9 cellular contexts compared by ENCODE assay signal in the genomic region with DNA sequence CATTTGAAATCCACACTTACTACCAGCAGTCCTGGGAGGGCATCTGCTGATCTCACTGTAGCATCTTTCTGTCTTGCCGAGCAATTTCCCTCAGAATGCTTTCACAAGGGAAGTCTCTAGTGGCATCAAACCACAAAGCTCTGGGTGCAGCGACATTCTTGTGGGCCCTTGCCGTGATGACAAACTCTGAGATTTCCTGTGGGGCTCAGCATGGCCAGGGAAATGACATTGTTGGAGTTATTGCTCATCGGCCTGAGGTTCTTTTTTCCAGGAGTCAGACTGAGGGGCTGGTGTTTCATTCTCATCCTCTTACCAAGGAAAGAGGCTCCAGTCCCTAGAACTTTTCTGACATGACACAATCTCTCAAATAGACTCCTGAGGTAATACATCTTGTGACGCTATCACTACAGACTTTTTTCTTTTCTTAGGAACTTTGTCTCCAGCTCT. TPM values are rescaled to one million over a fixed set of nuclear protein-coding genes. Genes with fewer than 3 reads are reported as not detected.
DNase-seq lines count a peak whose midpoint lies in the region; ATAC-seq and TF ChIP-seq lines count a peak whose summit lies in the region.
"Had no signal": no experiment of that assay in that cellular context is flagged by ENCODE, and none has a peak within 500 bp of the region (broad histone marks: within the 10 kb centered on the region; RNA-seq: fewer than 3 reads in every experiment).

No MANE protein-coding gene starts in this region.

- H3F3A ChIP-seq in PC-9 (ENCODE audit: insufficient read depth, low read depth) = peaks cover 68% of the 10 kb centered on the region

- H3K27ac Mint-ChIP-seq in stimulated activated naive B cell treated with anti-CD40 and anti-IgM and Interleukin-4, amounts not matched to agents 10 μg/mL and 1 μg/mL and 100 μg/mL, for 72 hours = no peak overlapping the region

- peak; percentile 82 for ATAC-seq in HCT116
- peak; percentile 93 to 96 for ATAC-seq in stimulated activated naive B cell treated with anti-CD40 and anti-IgM and Interleukin-4, amounts not matched to agents 10 μg/mL and 1 μg/mL and 100 μg/mL, for 72 hours (replicated peaks)

- H3K9me3 Mint-ChIP-seq in stimulated activated naive B cell treated with anti-CD40 and anti-IgM and Interleukin-4, amounts not matched to agents 10 μg/mL and 1 μg/mL and 100 μg/mL, for 72 hours = no peaks in the 10 kb centered on the region

- H3K9me3 ChIP-seq in HCT116 (ENCODE audit: control insufficient read depth in 1 of 2, insufficient read depth in 1 of 2, low read depth in 1 of 2, low read length in 2 of 2) (no peaks in the 10 kb centered on the region), PC-9 (ENCODE audit: insufficient read depth, low read depth) (no peaks in the 10 kb centered on the region)

- H3K27me3 ChIP-seq in HCT116 (ENCODE audit: insufficient read depth, low read length) (no peaks in the 10 kb centered on the region), PC-9 (ENCODE audit: insufficient read depth, low read depth) (no peaks in the 10 kb centered on the region)

- H3K27me3 Mint-ChIP-seq in stimulated activated naive B cell treated with anti-CD40 and anti-IgM and Interleukin-4, amounts not matched to agents 10 μg/mL and 1 μg/mL and 100 μg/mL, for 72 hours = no peaks in the 10 kb centered on the region

- POLR2A ChIA-PET in HCT116 (lab: Charles Lee) (interaction anchor here (1.4 to 3.7 kb wide), 2 partner anchors 11 to 95 kb away, joined by 3 to 16 read pairs; a partner anchor contains a TSS), PC-9 (lab: Charles Lee; ENCODE audit: unreplicated experiment) (interaction anchor here (0.6 kb wide), 1 partner anchor 95 kb away, joined by 6 read pairs; a partner anchor contains a TSS)

- no peaks in the 10 kb centered on the region; a peak in 1 of 4 replicates for H3K36me3 ChIP-seq in HCT116 (ENCODE audit: control insufficient read depth in 1 of 2, insufficient read depth in 2 of 2, low read length in 2 of 2)
- peaks cover 3% of the 10 kb centered on the region; the same call in 1 of the 2 replicates for H3K36me3 ChIP-seq in PC-9 (ENCODE audit: low read depth)

- H2AFZ ChIP-seq in HCT116 (ENCODE audit: low read depth, low read length, poor library complexity, severe bottlenecking) (no peak overlapping the region), PC-9 (no peak overlapping the region)
- H2AFZ ChIP-seq: parathyroid adenoma had no signal

- TF ChIP-seq RAD21 in HCT116 (IDR thresholded peaks at IDR 0.05; ENCODE audit: low read depth) = peak; percentile 15; the same call in 1 of the 2 replicates

- H3K9me2 ChIP-seq in HCT116 (ENCODE audit: insufficient read depth) = no peaks in the 10 kb centered on the region
- H3K9me2 ChIP-seq in PC-9 (ENCODE audit: insufficient read depth) = no peaks in the 10 kb centered on the region

- H3K4me2 ChIP-seq in HCT116 (ENCODE audit: low read length) (peak overlapping the region; percentile 58), PC-9 (peak overlapping the region; percentile 76)

- H3K4me3 ChIP-seq in HCT116 (replicated peaks in 1 of 2; ENCODE audit: low read depth in 1 of 2, low read length in 2 of 2) (no peak overlapping the region), PC-9 (peak overlapping the region; percentile 9; the same call in 1 of the 2 replicates)

- TF ChIP-seq CTCF in HCT116 (IDR thresholded peaks at IDR 0.05 in 2 of 3, conservative IDR thresholded peaks at IDR 0.05 in 1 of 3; ENCODE audit: borderline replicate concordance in 1 of 3, insufficient read depth in 1 of 3, low read depth in 2 of 3, low read length in 2 of 3) (no peak), PC-9 (conservative IDR thresholded peaks at IDR 0.05) (no peak)

- H3K4me3 Mint-ChIP-seq in stimulated activated naive B cell treated with anti-CD40 and anti-IgM and Interleukin-4, amounts not matched to agents 10 μg/mL and 1 μg/mL and 100 μg/mL, for 72 hours = peak overlapping the region in 1 of 2 donors; percentile 19

- H3K27ac ChIP-seq in HCT116 (ENCODE audit: low read depth, low read length) (peak overlapping the region; percentile 41; the same call in 1 of the 2 replicates), PC-9 (peak overlapping the region; percentile 96)
- H3K27ac ChIP-seq: parathyroid adenoma had no signal

- H3K4me1 ChIP-seq in HCT116 (ENCODE audit: control insufficient read depth in 1 of 2, insufficient read depth in 2 of 2, low read length in 2 of 2) = peaks cover 13 to 35% of the 10 kb centered on the region in 2 experiments
- peaks cover 74% of the 10 kb centered on the region for H3K4me1 ChIP-seq in PC-9 (replicated peaks; ENCODE audit: insufficient read depth)
- H3K4me1 ChIP-seq: parathyroid adenoma had no signal

- BruUV-seq in HCT116 (replicated peaks; lab: Mats Ljungman, UMichigan) (no TSS peak), PC-9 (replicated peaks; lab: Mats Ljungman, UMichigan) (no TSS peak)

- H3K79me2 ChIP-seq in HCT116 (ENCODE audit: insufficient read depth, low read length) (peaks cover 34% of the 10 kb centered on the region), PC-9 (ENCODE audit: low read depth) (peaks cover 79% of the 10 kb centered on the region)

- intact Hi-C loops in HCT116 (cut with micrococcal nuclease) = loop anchor here (10.0 kb wide), 1 partner anchor 393 kb away; a partner anchor contains a TSS
- intact Hi-C loops in PC-9 (cut with micrococcal nuclease; ENCODE audit: unreplicated experiment) = loop anchor here (1.0 to 2.0 kb wide), 3 partner anchors 8 to 72 kb away; no protein-coding TSS in a partner anchor

- H3K9ac ChIP-seq in HCT116 (ENCODE audit: low read length) = peak overlapping the region; percentile 30
- H3K9ac ChIP-seq: parathyroid adenoma had no signal

- peaks cover 27 to 32% of the 10 kb centered on the region in 2 donors for H3K4me1 Mint-ChIP-seq in stimulated activated naive B cell treated with anti-CD40 and anti-IgM and Interleukin-4, amounts not matched to agents 10 μg/mL and 1 μg/mL and 100 μg/mL, for 72 hours

- RAD21 ChIA-PET in HCT116 (lab: Charles Lee; ENCODE audit: low non-redundant PET in 1 of 2, low total read pairs in 2 of 2, uncharacterized antibody in 2 of 2, unreplicated experiment in 2 of 2) = no interaction called here

- H4K20me1 ChIP-seq in HCT116 (ENCODE audit: insufficient read depth) (no peaks in the 10 kb centered on the region), PC-9 (ENCODE audit: insufficient read depth) (no peaks in the 10 kb centered on the region)

- peak; percentile 63 for DNase-seq in Caki2 (ENCODE audit: low read depth)
- peak; percentile 67 for DNase-seq in HCT116 (ENCODE audit: low read depth, low spot score)
- peak; percentile 80 to 96 for DNase-seq in PC-9
- peak; percentile 49 for DNase-seq in activated T-helper 9 cell treated with anti-CD3 and anti-CD28 coated beads, Interleukin-2, amount 50 U/mL, for 16 hours (ENCODE audit: low read depth)
- DNase-seq in kidney tubule cell (ENCODE audit: low spot score) = peak; percentile 98
- DNase-seq in stimulated activated naive B cell treated with anti-CD40 and anti-IgM and Interleukin-4, amounts not matched to agents 10 μg/mL and 1 μg/mL and 100 μg/mL, for 72 hours = peak; percentile 53
- no peak for DNase-seq in NCI-H748 treated with DMSO at 0.1 percent for 48 hours (lab: John Stamatoyannopoulos, UW)
- DNase-seq in NCI-H2171 (lab: John Stamatoyannopoulos, UW) = no peak

- H3K36me3 Mint-ChIP-seq in stimulated activated naive B cell treated with anti-CD40 and anti-IgM and Interleukin-4, amounts not matched to agents 10 μg/mL and 1 μg/mL and 100 μg/mL, for 72 hours = peaks cover 7 to 13% of the 10 kb centered on the region in 2 donors

- in situ Hi-C loops in Caki2 (cut with HindIII; ENCODE audit: low pct_unique_long_range_greater_than_20kb, low sequenced_read_pairs) = no loop called here

- CTCF ChIA-PET in HCT116 (lab: Charles Lee) = interaction anchor here (1.2 to 2.9 kb wide), 3 partner anchors 12 to 108 kb away, joined by 3 to 12 read pairs (median 3); a partner anchor contains a TSS
- CTCF ChIA-PET in PC-9 (lab: Charles Lee) = interaction anchor here (1.0 to 1.5 kb wide), 3 partner anchors 9 to 100 kb away, joined by 3 to 5 read pairs (median 3); no protein-coding TSS in a partner anchor

- TF ChIP-seq POLR2A in HCT116 (IDR thresholded peaks at IDR 0.05; ENCODE audit: borderline replicate concordance, extremely low read depth, insufficient read depth, insufficient read length) = no peak

TF ChIP-seq in HCT116, 20 proteins besides CTCF, POLR2A, EP300 and RAD21 (continues in another document):
- TF ChIP-seq, protein P1, sequence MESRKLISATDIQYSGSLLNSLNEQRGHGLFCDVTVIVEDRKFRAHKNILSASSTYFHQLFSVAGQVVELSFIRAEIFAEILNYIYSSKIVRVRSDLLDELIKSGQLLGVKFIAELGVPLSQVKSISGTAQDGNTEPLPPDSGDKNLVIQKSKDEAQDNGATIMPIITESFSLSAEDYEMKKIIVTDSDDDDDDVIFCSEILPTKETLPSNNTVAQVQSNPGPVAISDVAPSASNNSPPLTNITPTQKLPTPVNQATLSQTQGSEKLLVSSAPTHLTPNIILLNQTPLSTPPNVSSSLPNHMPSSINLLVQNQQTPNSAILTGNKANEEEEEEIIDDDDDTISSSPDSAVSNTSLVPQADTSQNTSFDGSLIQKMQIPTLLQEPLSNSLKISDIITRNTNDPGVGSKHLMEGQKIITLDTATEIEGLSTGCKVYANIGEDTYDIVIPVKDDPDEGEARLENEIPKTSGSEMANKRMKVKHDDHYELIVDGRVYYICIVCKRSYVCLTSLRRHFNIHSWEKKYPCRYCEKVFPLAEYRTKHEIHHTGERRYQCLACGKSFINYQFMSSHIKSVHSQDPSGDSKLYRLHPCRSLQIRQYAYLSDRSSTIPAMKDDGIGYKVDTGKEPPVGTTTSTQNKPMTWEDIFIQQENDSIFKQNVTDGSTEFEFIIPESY (IDR thresholded peaks at IDR 0.05; ENCODE audit: extremely low read depth, insufficient replicate concordance, low read length) = no peak
- peak; percentile 68; the same call in 1 of the 2 replicates for TF ChIP-seq CBX3 (IDR thresholded peaks at IDR 0.05; ENCODE audit: low read depth)
- TF ChIP-seq SRF (IDR thresholded peaks at IDR 0.05; ENCODE audit: low read depth) = no peak
- no peak for TF ChIP-seq EGR1 (IDR thresholded peaks at IDR 0.05; ENCODE audit: low read depth)
- TF ChIP-seq YY1 (IDR thresholded peaks at IDR 0.05; ENCODE audit: extremely low read depth, insufficient replicate concordance, low read depth, low read length) = no peak
- TF ChIP-seq ELF1 (IDR thresholded peaks at IDR 0.05; ENCODE audit: borderline replicate concordance, low read depth) = no peak
- no peak for TF ChIP-seq EZH2phosphoT487 (IDR thresholded peaks at IDR 0.05; ENCODE audit: borderline replicate concordance)
- no peak for TF ChIP-seq ZNF274 (IDR thresholded peaks at IDR 0.05; ENCODE audit: low read depth, low read length)
- TF ChIP-seq CEBPB (IDR thresholded peaks at IDR 0.05; ENCODE audit: low read depth) = peak; percentile 36
- peak; percentile 73 for TF ChIP-seq SP1 (IDR thresholded peaks at IDR 0.05; ENCODE audit: low read depth)
- 0 out of 2 replicates have a peak, but pooled peaks have one; percentile 38 for TF ChIP-seq POLR2AphosphoS5 (IDR thresholded peaks at IDR 0.05; ENCODE audit: low read depth, low read length)

RNA-seq across cellular contexts. Expression of a gene that starts 51.4 kb away (rescaled TPM):
- 149 and 150 TPM in 2 replicates for total RNA-seq in Caki2 (2014; rRNA removed; shearing (Covaris generic); ENCODE audit: low replicate concordance)
- 48.9 TPM for total RNA-seq in HCT116 (2021; ENCODE audit: unreplicated experiment)
- polyA plus RNA-seq in HCT116 (2012) = 48.8 and 63.0 TPM in 2 replicates
- 62.7 and 69.1 TPM in 2 replicates for total RNA-seq in PC-9 (2021)

Comparison
In these comparisons a context has a peak if more than half of its experiments do, and no peak if none do; other contexts are left out.
1. DNase-seq: peak in Caki2 (single experiment), HCT116 (single experiment), PC-9 (2 of 2), activated T-helper 9 cell treated with anti-CD3 and anti-CD28 coated beads, Interleukin-2, amount 50 U/mL, for 16 hours (single experiment), kidney tubule cell (single experiment) and stimulated activated naive B cell treated with anti-CD40 and anti-IgM and Interleukin-4, amounts not matched to agents 10 μg/mL and 1 μg/mL and 100 μg/mL, for 72 hours (single experiment); none in NCI-H748 treated with DMSO at 0.1 percent for 48 hours (single experiment) and NCI-H2171 (single experiment).